1 cellular context compared by ENCODE assay signal in genomic region chr13:30114586-30115256, GRCh38.
TF ChIP-seq lines count a peak whose summit lies in the region.

No MANE protein-coding gene starts in this region.

TF ChIP-seq in HepG2, 621 proteins besides CTCF, POLR2A, EP300 and RAD21 (continued from another document and continues in another):
- TF ChIP-seq ZNF567 (CRISPR knock-in tag; IDR thresholded peaks at IDR 0.05; ENCODE audit: borderline replicate concordance) (no peak), KDM6A (CRISPR knock-in tag; IDR thresholded peaks at IDR 0.05; ENCODE audit: low read depth) (no peak), MLXIP (CRISPR knock-in tag; IDR thresholded peaks at IDR 0.05; ENCODE audit: borderline replicate concordance) (no peak), ZNF746 (CRISPR knock-in tag; IDR thresholded peaks at IDR 0.05) (no peak), ERF (CRISPR knock-in tag; IDR thresholded peaks at IDR 0.05) (no peak), PHB2 (IDR thresholded peaks at IDR 0.05; ENCODE audit: partially characterized antibody) (no peak), ZZZ3 (CRISPR knock-in tag; IDR thresholded peaks at IDR 0.05; ENCODE audit: borderline replicate concordance) (no peak), XRCC5 (optimal IDR thresholded peaks at IDR 0.05; ENCODE audit: low read length) (peak; percentile 92), ZNF550 (CRISPR knock-in tag; IDR thresholded peaks at IDR 0.05; ENCODE audit: borderline replicate concordance) (no peak), TBX3 (IDR thresholded peaks at IDR 0.05; ENCODE audit: borderline replicate concordance) (no peak), AKAP8 (CRISPR knock-in tag; IDR thresholded peaks at IDR 0.05) (no peak), HOXA7 (CRISPR knock-in tag; IDR thresholded peaks at IDR 0.05) (no peak), ETS1 (CRISPR knock-in tag; IDR thresholded peaks at IDR 0.05) (no peak), CHCHD3 (CRISPR knock-in tag; IDR thresholded peaks at IDR 0.05) (no peak), ZFP36 (IDR thresholded peaks at IDR 0.05; ENCODE audit: borderline replicate concordance, low read depth, low read length, partially characterized antibody) (no peak), SALL2 (CRISPR knock-in tag; IDR thresholded peaks at IDR 0.05) (peak; percentile 56; the same call in 1 of the 2 replicates), MYNN (CRISPR knock-in tag; IDR thresholded peaks at IDR 0.05; ENCODE audit: low read depth) (no peak), ZNF546 (CRISPR knock-in tag; conservative IDR thresholded peaks at IDR 0.05) (no peak), TIGD3 (CRISPR knock-in tag; IDR thresholded peaks at IDR 0.05; ENCODE audit: borderline replicate concordance) (no peak), MED1 (CRISPR knock-in tag; IDR thresholded peaks at IDR 0.05) (0 out of 2 replicates have a peak, but pooled peaks have one; percentile 22), ZNF292 (CRISPR knock-in tag; IDR thresholded peaks at IDR 0.05; ENCODE audit: borderline replicate concordance, low read depth) (no peak), ZNF687 (CRISPR knock-in tag; IDR thresholded peaks at IDR 0.05) (peak; percentile 74), ZNF614 (CRISPR knock-in tag; IDR thresholded peaks at IDR 0.05; ENCODE audit: borderline replicate concordance) (no peak), ZNF850 (CRISPR knock-in tag; conservative IDR thresholded peaks at IDR 0.05) (no peak), TP53 (CRISPR knock-in tag; conservative IDR thresholded peaks at IDR 0.05) (no peak)
- TF ChIP-seq, protein P1, sequence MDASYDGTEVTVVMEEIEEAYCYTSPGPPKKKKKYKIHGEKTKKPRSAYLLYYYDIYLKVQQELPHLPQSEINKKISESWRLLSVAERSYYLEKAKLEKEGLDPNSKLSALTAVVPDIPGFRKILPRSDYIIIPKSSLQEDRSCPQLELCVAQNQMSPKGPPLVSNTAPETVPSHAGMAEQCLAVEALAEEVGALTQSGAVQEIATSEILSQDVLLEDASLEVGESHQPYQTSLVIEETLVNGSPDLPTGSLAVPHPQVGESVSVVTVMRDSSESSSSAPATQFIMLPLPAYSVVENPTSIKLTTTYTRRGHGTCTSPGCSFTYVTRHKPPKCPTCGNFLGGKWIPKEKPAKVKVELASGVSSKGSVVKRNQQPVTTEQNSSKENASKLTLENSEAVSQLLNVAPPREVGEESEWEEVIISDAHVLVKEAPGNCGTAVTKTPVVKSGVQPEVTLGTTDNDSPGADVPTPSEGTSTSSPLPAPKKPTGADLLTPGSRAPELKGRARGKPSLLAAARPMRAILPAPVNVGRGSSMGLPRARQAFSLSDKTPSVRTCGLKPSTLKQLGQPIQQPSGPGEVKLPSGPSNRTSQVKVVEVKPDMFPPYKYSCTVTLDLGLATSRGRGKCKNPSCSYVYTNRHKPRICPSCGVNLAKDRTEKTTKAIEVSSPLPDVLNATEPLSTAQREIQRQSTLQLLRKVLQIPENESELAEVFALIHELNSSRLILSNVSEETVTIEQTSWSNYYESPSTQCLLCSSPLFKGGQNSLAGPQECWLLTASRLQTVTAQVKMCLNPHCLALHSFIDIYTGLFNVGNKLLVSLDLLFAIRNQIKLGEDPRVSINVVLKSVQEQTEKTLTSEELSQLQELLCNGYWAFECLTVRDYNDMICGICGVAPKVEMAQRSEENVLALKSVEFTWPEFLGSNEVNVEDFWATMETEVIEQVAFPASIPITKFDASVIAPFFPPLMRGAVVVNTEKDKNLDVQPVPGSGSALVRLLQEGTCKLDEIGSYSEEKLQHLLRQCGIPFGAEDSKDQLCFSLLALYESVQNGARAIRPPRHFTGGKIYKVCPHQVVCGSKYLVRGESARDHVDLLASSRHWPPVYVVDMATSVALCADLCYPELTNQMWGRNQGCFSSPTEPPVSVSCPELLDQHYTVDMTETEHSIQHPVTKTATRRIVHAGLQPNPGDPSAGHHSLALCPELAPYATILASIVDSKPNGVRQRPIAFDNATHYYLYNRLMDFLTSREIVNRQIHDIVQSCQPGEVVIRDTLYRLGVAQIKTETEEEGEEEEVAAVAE (CRISPR knock-in tag; IDR thresholded peaks at IDR 0.05; ENCODE audit: borderline replicate concordance): no peak
- TF ChIP-seq, protein P2, sequence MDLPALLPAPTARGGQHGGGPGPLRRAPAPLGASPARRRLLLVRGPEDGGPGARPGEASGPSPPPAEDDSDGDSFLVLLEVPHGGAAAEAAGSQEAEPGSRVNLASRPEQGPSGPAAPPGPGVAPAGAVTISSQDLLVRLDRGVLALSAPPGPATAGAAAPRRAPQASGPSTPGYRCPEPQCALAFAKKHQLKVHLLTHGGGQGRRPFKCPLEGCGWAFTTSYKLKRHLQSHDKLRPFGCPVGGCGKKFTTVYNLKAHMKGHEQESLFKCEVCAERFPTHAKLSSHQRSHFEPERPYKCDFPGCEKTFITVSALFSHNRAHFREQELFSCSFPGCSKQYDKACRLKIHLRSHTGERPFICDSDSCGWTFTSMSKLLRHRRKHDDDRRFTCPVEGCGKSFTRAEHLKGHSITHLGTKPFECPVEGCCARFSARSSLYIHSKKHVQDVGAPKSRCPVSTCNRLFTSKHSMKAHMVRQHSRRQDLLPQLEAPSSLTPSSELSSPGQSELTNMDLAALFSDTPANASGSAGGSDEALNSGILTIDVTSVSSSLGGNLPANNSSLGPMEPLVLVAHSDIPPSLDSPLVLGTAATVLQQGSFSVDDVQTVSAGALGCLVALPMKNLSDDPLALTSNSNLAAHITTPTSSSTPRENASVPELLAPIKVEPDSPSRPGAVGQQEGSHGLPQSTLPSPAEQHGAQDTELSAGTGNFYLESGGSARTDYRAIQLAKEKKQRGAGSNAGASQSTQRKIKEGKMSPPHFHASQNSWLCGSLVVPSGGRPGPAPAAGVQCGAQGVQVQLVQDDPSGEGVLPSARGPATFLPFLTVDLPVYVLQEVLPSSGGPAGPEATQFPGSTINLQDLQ (CRISPR knock-in tag; IDR thresholded peaks at IDR 0.05): peak; percentile 34; the same call in 1 of the 2 replicates
- TF ChIP-seq, protein P3, sequence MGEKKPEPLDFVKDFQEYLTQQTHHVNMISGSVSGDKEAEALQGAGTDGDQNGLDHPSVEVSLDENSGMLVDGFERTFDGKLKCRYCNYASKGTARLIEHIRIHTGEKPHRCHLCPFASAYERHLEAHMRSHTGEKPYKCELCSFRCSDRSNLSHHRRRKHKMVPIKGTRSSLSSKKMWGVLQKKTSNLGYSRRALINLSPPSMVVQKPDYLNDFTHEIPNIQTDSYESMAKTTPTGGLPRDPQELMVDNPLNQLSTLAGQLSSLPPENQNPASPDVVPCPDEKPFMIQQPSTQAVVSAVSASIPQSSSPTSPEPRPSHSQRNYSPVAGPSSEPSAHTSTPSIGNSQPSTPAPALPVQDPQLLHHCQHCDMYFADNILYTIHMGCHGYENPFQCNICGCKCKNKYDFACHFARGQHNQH (CRISPR knock-in tag; IDR thresholded peaks at IDR 0.05): no peak
- TF ChIP-seq, protein P4, sequence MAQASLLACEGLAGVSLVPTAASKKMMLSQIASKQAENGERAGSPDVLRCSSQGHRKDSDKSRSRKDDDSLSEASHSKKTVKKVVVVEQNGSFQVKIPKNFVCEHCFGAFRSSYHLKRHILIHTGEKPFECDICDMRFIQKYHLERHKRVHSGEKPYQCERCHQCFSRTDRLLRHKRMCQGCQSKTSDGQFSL (CRISPR knock-in tag; IDR thresholded peaks at IDR 0.05): no peak
- TF ChIP-seq, protein P5, sequence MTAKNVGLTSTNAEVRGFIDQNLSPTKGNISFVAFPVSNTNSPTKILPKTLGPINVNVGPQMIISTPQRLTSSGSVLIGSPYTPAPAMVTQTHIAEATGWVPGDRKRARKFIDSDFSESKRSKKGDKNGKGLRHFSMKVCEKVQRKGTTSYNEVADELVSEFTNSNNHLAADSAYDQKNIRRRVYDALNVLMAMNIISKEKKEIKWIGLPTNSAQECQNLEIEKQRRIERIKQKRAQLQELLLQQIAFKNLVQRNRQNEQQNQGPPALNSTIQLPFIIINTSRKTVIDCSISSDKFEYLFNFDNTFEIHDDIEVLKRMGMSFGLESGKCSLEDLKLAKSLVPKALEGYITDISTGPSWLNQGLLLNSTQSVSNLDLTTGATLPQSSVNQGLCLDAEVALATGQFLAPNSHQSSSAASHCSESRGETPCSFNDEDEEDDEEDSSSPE (CRISPR knock-in tag; IDR thresholded peaks at IDR 0.05): peak; percentile 53; the same call in 1 of the 2 replicates
- TF ChIP-seq, protein P6, sequence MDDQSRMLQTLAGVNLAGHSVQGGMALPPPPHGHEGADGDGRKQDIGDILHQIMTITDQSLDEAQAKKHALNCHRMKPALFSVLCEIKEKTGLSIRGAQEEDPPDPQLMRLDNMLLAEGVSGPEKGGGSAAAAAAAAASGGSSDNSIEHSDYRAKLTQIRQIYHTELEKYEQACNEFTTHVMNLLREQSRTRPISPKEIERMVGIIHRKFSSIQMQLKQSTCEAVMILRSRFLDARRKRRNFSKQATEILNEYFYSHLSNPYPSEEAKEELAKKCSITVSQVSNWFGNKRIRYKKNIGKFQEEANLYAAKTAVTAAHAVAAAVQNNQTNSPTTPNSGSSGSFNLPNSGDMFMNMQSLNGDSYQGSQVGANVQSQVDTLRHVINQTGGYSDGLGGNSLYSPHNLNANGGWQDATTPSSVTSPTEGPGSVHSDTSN (CRISPR knock-in tag; IDR thresholded peaks at IDR 0.05; ENCODE audit: borderline replicate concordance): no peak
